In genomic region chr1:70039485-70039884, GRCh38 we compare ENCODE assay signal across 20 cellular contexts.
DNase-seq lines count a peak whose midpoint lies in the region; TF ChIP-seq lines count a peak whose summit lies in the region.
"Had no signal": no experiment of that assay in that cellular context is flagged by ENCODE, and none has a peak within 500 bp of the region (broad histone marks: within the 10 kb centered on the region; RNA-seq: fewer than 3 reads in every experiment).

No MANE protein-coding gene starts in this region.

- peak overlapping the region; percentile 28 for H3K27ac ChIP-seq in endodermal cell (ENCODE audit: low read depth, low read length)
- H3K27ac ChIP-seq: BLaER1, C4-2B had no signal

- DNase-seq in SK-N-DZ (ENCODE audit: low spot score) (peak; percentile 48), endodermal cell (no peak), mesothelial cell of epicardium (ENCODE audit: low spot score in 2 of 2, unreplicated experiment in 2 of 2) (no peak), CD1c-positive myeloid dendritic cell (ENCODE audit: extremely low spot score) (no peak), T-helper 9 cell (no peak), NCI-H2029 treated with DMSO at 0.1 percent for 48 hours (lab: John Stamatoyannopoulos, UW) (no peak)
- DNase-seq in activated naive CD4-positive, alpha-beta T cell treated with anti-CD3 and anti-CD28 coated beads, Interleukin-2, amount 50 U/mL, for 16 hours, result no peak
- DNase-seq: CD4-positive, alpha-beta T cell; CD8-positive, alpha-beta memory T cell; DMS 273 treated with DMSO at 0.1 percent for 48 hours; DMS79; EL; GDM1; GOT3; HFFc6 had no signal

- no peaks in the 10 kb centered on the region for H3K27me3 ChIP-seq in endodermal cell (ENCODE audit: control insufficient read depth, insufficient read depth, low read length, poor library complexity, severe bottlenecking)
- H3K27me3 ChIP-seq: BLaER1 had no signal

- no peaks in the 10 kb centered on the region for H3K4me1 ChIP-seq in endodermal cell (ENCODE audit: control insufficient read depth, insufficient read depth, low read length)
- H3K4me1 ChIP-seq: BLaER1, HAP-1 had no signal

- no peaks in the 10 kb centered on the region for H3K9me3 Mint-ChIP-seq in endodermal cell
- no peaks in the 10 kb centered on the region for H3K9me3 Mint-ChIP-seq in mesothelial cell of epicardium
- H3K9me3 Mint-ChIP-seq: CD4-positive, alpha-beta T cell; CD8-positive, alpha-beta memory T cell; HFFc6 had no signal

- H3K36me3 ChIP-seq in endodermal cell (ENCODE audit: control insufficient read depth, insufficient read depth, low read length), result no peaks in the 10 kb centered on the region
- H3K36me3 ChIP-seq: BLaER1, HAP-1 had no signal

- no peak overlapping the region for H3K4me3 Mint-ChIP-seq in endodermal cell
- H3K4me3 Mint-ChIP-seq in mesothelial cell of epicardium, result no peak overlapping the region
- H3K4me3 Mint-ChIP-seq: B cell; CD4-positive, alpha-beta T cell; CD8-positive, alpha-beta memory T cell; HFFc6 had no signal

- H3K9ac ChIP-seq in endodermal cell (ENCODE audit: extremely low read depth, low read length, poor library complexity, severe bottlenecking), result no peak overlapping the region
- H3K9ac ChIP-seq: BLaER1 had no signal

- no peak overlapping the region for H3K4me3 ChIP-seq in endodermal cell (ENCODE audit: low read length)
- H3K4me3 ChIP-seq: BLaER1, GM12878, HAP-1 had no signal

- H3K27ac Mint-ChIP-seq in endodermal cell, result no peak overlapping the region
- H3K27ac Mint-ChIP-seq in mesothelial cell of epicardium, result peak overlapping the region; percentile 36
- H3K27ac Mint-ChIP-seq: B cell; CD4-positive, alpha-beta T cell; CD8-positive, alpha-beta memory T cell; HFFc6 had no signal

- H3K27me3 Mint-ChIP-seq in endodermal cell (ENCODE audit: insufficient read depth) (no peaks in the 10 kb centered on the region), mesothelial cell of epicardium (ENCODE audit: low read depth) (no peaks in the 10 kb centered on the region)
- H3K27me3 Mint-ChIP-seq: B cell; CD4-positive, alpha-beta T cell; CD8-positive, alpha-beta memory T cell had no signal

- H3K9me3 ChIP-seq in endodermal cell (ENCODE audit: control insufficient read depth, low read length), result no peaks in the 10 kb centered on the region
- H3K9me3 ChIP-seq: BLaER1, HAP-1 had no signal

- no peak for TF ChIP-seq CTCF in endodermal cell (conservative IDR thresholded peaks at IDR 0.05)
- TF ChIP-seq CTCF in mesothelial cell of epicardium (IDR thresholded peaks at IDR 0.05; ENCODE audit: unreplicated experiment), result no peak

- WGBS in endodermal cell (ENCODE audit: insufficient coverage in 1 of 2, insufficient read length in 1 of 2), 2 experiments, result 84 to 94% methylated on average over 5 to 6 of the region's 6 CpGs

- no peaks in the 10 kb centered on the region for H3K36me3 Mint-ChIP-seq in endodermal cell (ENCODE audit: low read depth)
- no peaks in the 10 kb centered on the region for H3K36me3 Mint-ChIP-seq in mesothelial cell of epicardium
- H3K36me3 Mint-ChIP-seq: CD8-positive, alpha-beta memory T cell had no signal

- H3K4me1 Mint-ChIP-seq in endodermal cell (no peaks in the 10 kb centered on the region), mesothelial cell of epicardium (peaks cover 13% of the 10 kb centered on the region)
- H3K4me1 Mint-ChIP-seq: B cell; CD8-positive, alpha-beta memory T cell had no signal
